In the genomic region with DNA sequence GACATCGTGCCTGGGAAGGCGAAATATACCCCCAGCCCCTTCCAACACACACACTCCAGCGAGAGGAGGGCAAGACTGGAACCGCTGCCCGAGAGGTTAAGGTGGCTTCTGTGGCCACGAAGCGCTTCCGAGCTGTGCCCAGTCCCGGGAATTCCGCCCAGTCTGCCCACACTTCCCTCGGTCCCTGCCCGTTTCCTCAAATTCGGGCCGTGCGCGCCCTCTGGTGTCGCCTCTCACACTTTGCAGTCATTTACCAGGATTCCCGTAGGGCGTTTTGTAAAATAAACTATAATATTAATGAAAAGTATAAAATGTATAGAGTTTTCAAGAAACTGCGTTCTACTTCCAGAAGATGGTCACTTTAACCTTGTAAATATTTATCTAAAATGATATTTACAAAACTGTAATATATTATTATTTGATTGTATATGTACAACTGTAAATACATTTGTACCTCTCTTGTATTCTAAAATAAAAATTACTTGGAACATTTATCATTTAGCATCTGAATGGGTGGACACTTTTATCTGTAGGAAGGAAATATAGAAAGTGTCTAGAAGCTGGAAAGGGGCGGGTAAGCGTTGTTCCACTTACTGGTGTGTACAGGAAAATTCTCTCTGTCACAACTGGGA, we compare ENCODE assay signal across 1 cellular context.
A peak's percentile ranks its signal among the peaks of the same experiment; 100 is the strongest.
TF ChIP-seq lines count a peak whose summit lies in the region.

No MANE protein-coding gene starts in this region.

TF ChIP-seq in HEK293, 187 proteins besides CTCF, POLR2A, EP300 and RAD21 (continued from another document and continues in another):
- TF ChIP-seq ZNF677 (tag by site-specific recombination; IDR thresholded peaks at IDR 0.05) (no peak), ZNF23 (tag by site-specific recombination; IDR thresholded peaks at IDR 0.05; ENCODE audit: borderline replicate concordance) (no peak), FEZF1 (tag by site-specific recombination; IDR thresholded peaks at IDR 0.05) (no peak), SCRT2 (tag by site-specific recombination; IDR thresholded peaks at IDR 0.05) (no peak), RBAK (tag by site-specific recombination; IDR thresholded peaks at IDR 0.05) (no peak), ZNF211 (tag by site-specific recombination; IDR thresholded peaks at IDR 0.05; ENCODE audit: low read depth) (no peak), SP7 (tag by site-specific recombination; IDR thresholded peaks at IDR 0.05) (peak; percentile 42; the same call in 1 of the 2 replicates), GLI4 (tag by site-specific recombination; IDR thresholded peaks at IDR 0.05) (no peak), ZNF335 (tag by site-specific recombination; conservative IDR thresholded peaks at IDR 0.05) (0 out of 2 replicates have a peak, but pooled peaks have one; percentile 36), SALL2 (tag by site-specific recombination; IDR thresholded peaks at IDR 0.05; ENCODE audit: borderline replicate concordance) (no peak), ZNF223 (tag by site-specific recombination; IDR thresholded peaks at IDR 0.05) (no peak), IKZF3 (tag by site-specific recombination; IDR thresholded peaks at IDR 0.05) (peak; percentile 84), KLF16 (tag by site-specific recombination; IDR thresholded peaks at IDR 0.05) (no peak), ZNF221 (tag by site-specific recombination; IDR thresholded peaks at IDR 0.05; ENCODE audit: borderline replicate concordance) (no peak), ZEB2 (tag by site-specific recombination; IDR thresholded peaks at IDR 0.05) (peak; percentile 63), ZNF274 (IDR thresholded peaks at IDR 0.05; ENCODE audit: low read length) (no peak), ZNF274 (tag by site-specific recombination; IDR thresholded peaks at IDR 0.05; ENCODE audit: borderline replicate concordance) (no peak), BCL11A (tag by site-specific recombination; IDR thresholded peaks at IDR 0.05; ENCODE audit: low read depth) (0 out of 2 replicates have a peak, but pooled peaks have one; percentile 76), SP3 (tag by site-specific recombination; IDR thresholded peaks at IDR 0.05) (no peak), ZNF654 (tag by site-specific recombination; IDR thresholded peaks at IDR 0.05; ENCODE audit: low read depth) (peak; percentile 95), YY1 (tag by site-specific recombination; IDR thresholded peaks at IDR 0.05) (no peak), ZNF398 (tag by site-specific recombination; IDR thresholded peaks at IDR 0.05) (no peak), ZFP41 (tag by site-specific recombination; IDR thresholded peaks at IDR 0.05; ENCODE audit: borderline replicate concordance) (no peak), ZNF449 (tag by site-specific recombination; IDR thresholded peaks at IDR 0.05) (peak; percentile 54; the same call in 1 of the 2 replicates), ZSCAN30 (tag by site-specific recombination; IDR thresholded peaks at IDR 0.05) (no peak), BCL11B (tag by site-specific recombination; IDR thresholded peaks at IDR 0.05; ENCODE audit: low read depth) (peak; percentile 70), KLF9 (tag by site-specific recombination; IDR thresholded peaks at IDR 0.05; ENCODE audit: low read depth) (no peak), ZFP37 (tag by site-specific recombination; IDR thresholded peaks at IDR 0.05) (no peak), ZNF658 (tag by site-specific recombination; IDR thresholded peaks at IDR 0.05) (no peak), ZNF707 (tag by site-specific recombination; IDR thresholded peaks at IDR 0.05) (no peak), ZNF48 (tag by site-specific recombination; IDR thresholded peaks at IDR 0.05) (no peak), ZNF239 (tag by site-specific recombination; IDR thresholded peaks at IDR 0.05) (no peak), ZNF549 (tag by site-specific recombination; IDR thresholded peaks at IDR 0.05) (no peak), MEIS1 (CRISPR knock-in tag; IDR thresholded peaks at IDR 0.05; ENCODE audit: borderline replicate concordance) (no peak), ZNF121 (tag by site-specific recombination; IDR thresholded peaks at IDR 0.05) (no peak), ZNF280C (tag by site-specific recombination; IDR thresholded peaks at IDR 0.05) (no peak), GLIS1 (tag by site-specific recombination; IDR thresholded peaks at IDR 0.05) (no peak), ZBTB7A (tag by site-specific recombination; IDR thresholded peaks at IDR 0.05; ENCODE audit: low read depth) (no peak; the same call in 1 of the 2 replicates), KLF10 (tag by site-specific recombination; IDR thresholded peaks at IDR 0.05) (0 out of 2 replicates have a peak, but pooled peaks have one; percentile 15), ZSCAN18 (tag by site-specific recombination; IDR thresholded peaks at IDR 0.05) (no peak), ZNF560 (tag by site-specific recombination; IDR thresholded peaks at IDR 0.05; ENCODE audit: borderline replicate concordance) (no peak), ZNF174 (tag by site-specific recombination; IDR thresholded peaks at IDR 0.05) (no peak), ZNF114 (tag by site-specific recombination; IDR thresholded peaks at IDR 0.05) (no peak), ZNF777 (tag by site-specific recombination; IDR thresholded peaks at IDR 0.05; ENCODE audit: borderline replicate concordance) (no peak), ZNF394 (tag by site-specific recombination; IDR thresholded peaks at IDR 0.05; ENCODE audit: borderline replicate concordance) (no peak), ZBTB48 (tag by site-specific recombination; IDR thresholded peaks at IDR 0.05) (peak; percentile 82), ZNF776 (tag by site-specific recombination; IDR thresholded peaks at IDR 0.05; ENCODE audit: borderline replicate concordance) (no peak), ZNF404 (tag by site-specific recombination; IDR thresholded peaks at IDR 0.05) (no peak), TCF7L2 (IDR thresholded peaks at IDR 0.05; ENCODE audit: borderline replicate concordance, low read depth, low read length) (no peak), ZNF184 (tag by site-specific recombination; IDR thresholded peaks at IDR 0.05) (no peak)
- TF ChIP-seq, protein P1, sequence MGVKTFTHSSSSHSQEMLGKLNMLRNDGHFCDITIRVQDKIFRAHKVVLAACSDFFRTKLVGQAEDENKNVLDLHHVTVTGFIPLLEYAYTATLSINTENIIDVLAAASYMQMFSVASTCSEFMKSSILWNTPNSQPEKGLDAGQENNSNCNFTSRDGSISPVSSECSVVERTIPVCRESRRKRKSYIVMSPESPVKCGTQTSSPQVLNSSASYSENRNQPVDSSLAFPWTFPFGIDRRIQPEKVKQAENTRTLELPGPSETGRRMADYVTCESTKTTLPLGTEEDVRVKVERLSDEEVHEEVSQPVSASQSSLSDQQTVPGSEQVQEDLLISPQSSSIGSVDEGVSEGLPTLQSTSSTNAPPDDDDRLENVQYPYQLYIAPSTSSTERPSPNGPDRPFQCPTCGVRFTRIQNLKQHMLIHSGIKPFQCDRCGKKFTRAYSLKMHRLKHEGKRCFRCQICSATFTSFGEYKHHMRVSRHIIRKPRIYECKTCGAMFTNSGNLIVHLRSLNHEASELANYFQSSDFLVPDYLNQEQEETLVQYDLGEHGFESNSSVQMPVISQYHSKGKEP (tag by site-specific recombination; IDR thresholded peaks at IDR 0.05), result no peak
- TF ChIP-seq, protein P2, sequence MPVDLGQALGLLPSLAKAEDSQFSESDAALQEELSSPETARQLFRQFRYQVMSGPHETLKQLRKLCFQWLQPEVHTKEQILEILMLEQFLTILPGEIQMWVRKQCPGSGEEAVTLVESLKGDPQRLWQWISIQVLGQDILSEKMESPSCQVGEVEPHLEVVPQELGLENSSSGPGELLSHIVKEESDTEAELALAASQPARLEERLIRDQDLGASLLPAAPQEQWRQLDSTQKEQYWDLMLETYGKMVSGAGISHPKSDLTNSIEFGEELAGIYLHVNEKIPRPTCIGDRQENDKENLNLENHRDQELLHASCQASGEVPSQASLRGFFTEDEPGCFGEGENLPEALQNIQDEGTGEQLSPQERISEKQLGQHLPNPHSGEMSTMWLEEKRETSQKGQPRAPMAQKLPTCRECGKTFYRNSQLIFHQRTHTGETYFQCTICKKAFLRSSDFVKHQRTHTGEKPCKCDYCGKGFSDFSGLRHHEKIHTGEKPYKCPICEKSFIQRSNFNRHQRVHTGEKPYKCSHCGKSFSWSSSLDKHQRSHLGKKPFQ (tag by site-specific recombination; IDR thresholded peaks at IDR 0.05), result no peak
- TF ChIP-seq, protein P3, sequence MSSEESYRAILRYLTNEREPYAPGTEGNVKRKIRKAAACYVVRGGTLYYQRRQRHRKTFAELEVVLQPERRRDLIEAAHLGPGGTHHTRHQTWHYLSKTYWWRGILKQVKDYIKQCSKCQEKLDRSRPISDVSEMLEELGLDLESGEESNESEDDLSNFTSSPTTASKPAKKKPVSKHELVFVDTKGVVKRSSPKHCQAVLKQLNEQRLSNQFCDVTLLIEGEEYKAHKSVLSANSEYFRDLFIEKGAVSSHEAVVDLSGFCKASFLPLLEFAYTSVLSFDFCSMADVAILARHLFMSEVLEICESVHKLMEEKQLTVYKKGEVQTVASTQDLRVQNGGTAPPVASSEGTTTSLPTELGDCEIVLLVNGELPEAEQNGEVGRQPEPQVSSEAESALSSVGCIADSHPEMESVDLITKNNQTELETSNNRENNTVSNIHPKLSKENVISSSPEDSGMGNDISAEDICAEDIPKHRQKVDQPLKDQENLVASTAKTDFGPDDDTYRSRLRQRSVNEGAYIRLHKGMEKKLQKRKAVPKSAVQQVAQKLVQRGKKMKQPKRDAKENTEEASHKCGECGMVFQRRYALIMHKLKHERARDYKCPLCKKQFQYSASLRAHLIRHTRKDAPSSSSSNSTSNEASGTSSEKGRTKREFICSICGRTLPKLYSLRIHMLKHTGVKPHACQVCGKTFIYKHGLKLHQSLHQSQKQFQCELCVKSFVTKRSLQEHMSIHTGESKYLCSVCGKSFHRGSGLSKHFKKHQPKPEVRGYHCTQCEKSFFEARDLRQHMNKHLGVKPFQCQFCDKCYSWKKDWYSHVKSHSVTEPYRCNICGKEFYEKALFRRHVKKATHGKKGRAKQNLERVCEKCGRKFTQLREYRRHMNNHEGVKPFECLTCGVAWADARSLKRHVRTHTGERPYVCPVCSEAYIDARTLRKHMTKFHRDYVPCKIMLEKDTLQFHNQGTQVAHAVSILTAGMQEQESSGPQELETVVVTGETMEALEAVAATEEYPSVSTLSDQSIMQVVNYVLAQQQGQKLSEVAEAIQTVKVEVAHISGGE (tag by site-specific recombination; conservative IDR thresholded peaks at IDR 0.05; ENCODE audit: low read depth), result peak; percentile 71
- TF ChIP-seq, protein P4, sequence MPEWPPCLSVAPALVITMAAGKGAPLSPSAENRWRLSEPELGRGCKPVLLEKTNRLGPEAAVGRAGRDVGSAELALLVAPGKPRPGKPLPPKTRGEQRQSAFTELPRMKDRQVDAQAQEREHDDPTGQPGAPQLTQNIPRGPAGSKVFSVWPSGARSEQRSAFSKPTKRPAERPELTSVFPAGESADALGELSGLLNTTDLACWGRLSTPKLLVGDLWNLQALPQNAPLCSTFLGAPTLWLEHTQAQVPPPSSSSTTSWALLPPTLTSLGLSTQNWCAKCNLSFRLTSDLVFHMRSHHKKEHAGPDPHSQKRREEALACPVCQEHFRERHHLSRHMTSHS (tag by site-specific recombination; IDR thresholded peaks at IDR 0.05), result no peak
